In genomic region chr9:114230068-114230467, GRCh38 we compare ENCODE assay signal across 21 cellular contexts.
"Had no signal": no experiment of that assay in that cellular context is flagged by ENCODE, and none has a peak within 500 bp of the region (broad histone marks: within the 10 kb centered on the region; RNA-seq: fewer than 3 reads in every experiment).

No MANE protein-coding gene starts in this region.

- H3K4me3 ChIP-seq: esophagus squamous epithelium, hepatocyte, pancreas, psoas muscle, right atrium auricular region, suprapubic skin, tibial nerve had no signal

- H3K27ac Mint-ChIP-seq: activated CD4-positive, alpha-beta memory T cell treated with anti-CD3 and anti-CD28 coated beads, Interleukin-2, amount 10 ng/mL, durations not matched to agents 7 days and 5 days; activated T-helper 17 cell treated with anti-CD3 and anti-CD28 coated beads, Interleukin-2, amount 50 U/mL, for 72 hours; natural killer cell treated with Interleukin-12 subunit alpha and Interleukin-12 subunit beta and Interleukin-15 and Interleukin-18, amount 100 ng/mL, for 72 hours had no signal

- H3K27ac ChIP-seq: epithelial cell of prostate, esophagus squamous epithelium, pancreas, psoas muscle, right atrium auricular region, suprapubic skin, tibial nerve had no signal

- H3K36me3 ChIP-seq: esophagus squamous epithelium, pancreas, right atrium auricular region had no signal

- H3K36me3 Mint-ChIP-seq: activated naive CD4-positive, alpha-beta T cell treated with anti-CD3 and anti-CD28 coated beads, Interleukin-2, amount 50 U/mL, for 72 hours; natural killer cell treated with Interleukin-12 subunit alpha and Interleukin-12 subunit beta and Interleukin-15 and Interleukin-18, amount 100 ng/mL, for 72 hours had no signal

- H3K4me1 Mint-ChIP-seq: activated CD4-positive, alpha-beta memory T cell treated with anti-CD3 and anti-CD28 coated beads, Interleukin-2, amount 10 ng/mL, durations not matched to agents 7 days and 5 days; activated T-helper 17 cell treated with anti-CD3 and anti-CD28 coated beads, Interleukin-2, amount 50 U/mL, for 72 hours had no signal

- H3K4me3 Mint-ChIP-seq: activated CD4-positive, alpha-beta memory T cell treated with anti-CD3 and anti-CD28 coated beads, Interleukin-2, amount 10 ng/mL, durations not matched to agents 7 days and 5 days; activated T-cell treated with anti-CD3 and anti-CD28 coated beads, Interleukin-2, amount 50 U/mL, for 4 hours; activated T-helper 17 cell treated with anti-CD3 and anti-CD28 coated beads, Interleukin-2, amount 50 U/mL, for 72 hours; natural killer cell treated with Interleukin-12 subunit alpha and Interleukin-12 subunit beta and Interleukin-15 and Interleukin-18, amount 100 ng/mL, for 72 hours had no signal

- H3K27me3 ChIP-seq: esophagus squamous epithelium, hepatocyte, pancreas, right atrium auricular region, suprapubic skin, tibial nerve had no signal

- H3K4me1 ChIP-seq: pancreas had no signal

- H3K4me2 ChIP-seq: hepatocyte had no signal

- DNase-seq: activated CD4-positive, alpha-beta memory T cell treated with anti-CD3 and anti-CD28 coated beads, Interleukin-2, amount 10 ng/mL, durations not matched to agents 7 days and 5 days; activated CD4-positive, alpha-beta T cell treated with anti-CD3 and anti-CD28 coated beads for 48 hours; activated CD8-positive, alpha-beta memory T cell treated with anti-CD3 and anti-CD28 coated beads, Interleukin-2, amount 50 U/mL, for 48 hours; activated gamma-delta T cell treated with Interleukin-2 at 50 U/mL for 16 hours; activated T-cell treated with anti-CD3 and anti-CD28 coated beads, Interleukin-2, amount 50 U/mL, for 4 hours; dermis blood vessel endothelial cell; effector CD4-positive, alpha-beta T cell; esophagus squamous epithelium; foreskin melanocyte; left cardiac atrium; pancreas; psoas muscle; stimulated activated naive CD4-positive, alpha-beta T cell had no signal

- H3K9me3 Mint-ChIP-seq: activated CD4-positive, alpha-beta memory T cell treated with anti-CD3 and anti-CD28 coated beads, Interleukin-2, amount 10 ng/mL, durations not matched to agents 7 days and 5 days; activated naive CD4-positive, alpha-beta T cell treated with anti-CD3 and anti-CD28 coated beads, Interleukin-2, amount 50 U/mL, for 72 hours; activated T-cell treated with anti-CD3 and anti-CD28 coated beads, Interleukin-2, amount 50 U/mL, for 4 hours; activated T-helper 17 cell treated with anti-CD3 and anti-CD28 coated beads, Interleukin-2, amount 50 U/mL, for 72 hours; natural killer cell treated with Interleukin-12 subunit alpha and Interleukin-12 subunit beta and Interleukin-15 and Interleukin-18, amount 100 ng/mL, for 72 hours had no signal

- H2AFZ ChIP-seq: hepatocyte had no signal

- H3K27me3 Mint-ChIP-seq: activated CD4-positive, alpha-beta memory T cell treated with anti-CD3 and anti-CD28 coated beads, Interleukin-2, amount 10 ng/mL, durations not matched to agents 7 days and 5 days; natural killer cell treated with Interleukin-12 subunit alpha and Interleukin-12 subunit beta and Interleukin-15 and Interleukin-18, amount 100 ng/mL, for 72 hours had no signal

- ATAC-seq: activated naive CD4-positive, alpha-beta T cell treated with anti-CD3 and anti-CD28 coated beads, Interleukin-2, amount 50 U/mL, for 72 hours; activated T-cell treated with anti-CD3 and anti-CD28 coated beads, Interleukin-2, amount 50 U/mL, for 4 hours; activated T-helper 17 cell treated with anti-CD3 and anti-CD28 coated beads, Interleukin-2, amount 50 U/mL, for 72 hours; left cardiac atrium; natural killer cell treated with Interleukin-12 subunit alpha and Interleukin-12 subunit beta and Interleukin-15 and Interleukin-18, amount 100 ng/mL, for 72 hours; pancreas; psoas muscle had no signal

- H3K9me3 ChIP-seq: esophagus squamous epithelium, pancreas, psoas muscle, right atrium auricular region, suprapubic skin, tibial nerve had no signal
